Comparison of ENCODE assay signal across 19 cellular contexts in genomic region chr4:6900956-6901355, GRCh38. TPM values are rescaled to one million over a fixed set of nuclear protein-coding genes. Genes with fewer than 3 reads are reported as not detected.
DNase-seq lines count a peak whose midpoint lies in the region; ATAC-seq, FAIRE-seq and TF ChIP-seq lines count a peak whose summit lies in the region.
"Had no signal": no experiment of that assay in that cellular context is flagged by ENCODE, and none has a peak within 500 bp of the region (broad histone marks: within the 10 kb centered on the region; RNA-seq: fewer than 3 reads in every experiment).

No MANE protein-coding gene starts in this region.

- FAIRE-seq in urothelium cell line (lab: Jason Lieb, UNC) = no peak

- no peak overlapping the region for H3K18ac ChIP-seq in IMR-90 (ENCODE audit: low read depth, low read length)

- no peaks in the 10 kb centered on the region for H3K36me3 Mint-ChIP-seq in CD8-positive, alpha-beta memory T cell

- H3K56ac ChIP-seq in IMR-90 (ENCODE audit: extremely low read depth, insufficient read depth, low read length) = no peak overlapping the region

- H2AK5ac ChIP-seq in IMR-90 (ENCODE audit: low read depth, low read length) = no peak overlapping the region

- no peak for TF ChIP-seq RAD21 in IMR-90 (IDR thresholded peaks at IDR 0.05; ENCODE audit: low read length)

- no peak overlapping the region for H2BK120ac ChIP-seq in IMR-90 (ENCODE audit: low read depth, low read length)

- 83% methylated on average over 3 of the region's 12 CpGs; no CpG with 5 or more reads in 1 of the 2 experiments for WGBS in IMR-90 (ENCODE audit: extremely low coverage in 2 of 2, insufficient read length in 1 of 2), 2 experiments
- WGBS in smooth muscle cell (ENCODE audit: low lambda C conversion rate) = 72% methylated on average over 12 of the region's 12 CpGs

- H3K9me3 Mint-ChIP-seq in CD8-positive, alpha-beta memory T cell = no peaks in the 10 kb centered on the region

- no peak overlapping the region for H3K27ac ChIP-seq in CD8-positive, alpha-beta memory T cell (ENCODE audit: low read depth, low read length)
- no peak overlapping the region for H3K27ac ChIP-seq in IMR-90 (ENCODE audit: insufficient read depth, low read length)
- no peak overlapping the region for H3K27ac ChIP-seq in smooth muscle cell (ENCODE audit: low read depth)
- H3K27ac ChIP-seq: neutrophil, RWPE1, testis, VCaP had no signal

- H2BK15ac ChIP-seq in IMR-90 (ENCODE audit: low read depth, low read length) = no peak overlapping the region

- no peak overlapping the region for H4K5ac ChIP-seq in IMR-90 (ENCODE audit: low read depth, low read length)

- in situ Hi-C loops in IMR-90 (cut with MboI; ENCODE audit: low sequenced_read_pairs) = no loop called here

- H3K4me2 ChIP-seq in IMR-90 (ENCODE audit: low read depth, low read length) (no peak overlapping the region), smooth muscle cell (peak overlapping the region; percentile 51)

- H2BK20ac ChIP-seq in IMR-90 (ENCODE audit: low read depth, low read length) = no peak overlapping the region

- H4K20me1 ChIP-seq in IMR-90 (ENCODE audit: insufficient read depth, low read length) (no peaks in the 10 kb centered on the region), smooth muscle cell (ENCODE audit: low read depth) (no peaks in the 10 kb centered on the region)

- H3F3A ChIP-seq in smooth muscle cell (ENCODE audit: low read depth) = no peaks in the 10 kb centered on the region

- H2BK5ac ChIP-seq in IMR-90 (ENCODE audit: low read depth, low read length, poor library complexity, severe bottlenecking) = no peak overlapping the region

- no peaks in the 10 kb centered on the region for H3K79me2 ChIP-seq in smooth muscle cell (ENCODE audit: low read depth)

- no peak overlapping the region for H3K4ac ChIP-seq in IMR-90 (ENCODE audit: low read depth, low read length)

- dilution Hi-C loops in IMR-90 (cut with HindIII; ENCODE audit: low sequenced_read_pairs, unreplicated experiment) = no loop called here

- no peaks in the 10 kb centered on the region for H3K27me3 Mint-ChIP-seq in CD8-positive, alpha-beta memory T cell

- TF ChIP-seq CTCF in IMR-90 (conservative IDR thresholded peaks at IDR 0.05; ENCODE audit: low read depth, low read length) (no peak), smooth muscle cell (IDR thresholded peaks at IDR 0.05; ENCODE audit: borderline replicate concordance, insufficient read depth, poor library complexity, severe bottlenecking) (no peak), BE2C (IDR thresholded peaks at IDR 0.05; ENCODE audit: low read depth, low read length) (no peak)

- peaks cover 32 to 35% (median 35%) of the 10 kb centered on the region in 3 donors for H3K4me1 Mint-ChIP-seq in CD8-positive, alpha-beta memory T cell

- intact Hi-C loops in IMR-90 (cut with micrococcal nuclease) = no loop called here

- no peak overlapping the region for H3K9ac ChIP-seq in IMR-90 (ENCODE audit: low read depth, low read length)
- no peak overlapping the region for H3K9ac ChIP-seq in smooth muscle cell (ENCODE audit: low read depth)

- H4K91ac ChIP-seq in IMR-90 (ENCODE audit: insufficient read depth, low read depth, low read length) = no peak overlapping the region

- no peak overlapping the region for H3K4me3 Mint-ChIP-seq in CD8-positive, alpha-beta memory T cell

- H3K79me1 ChIP-seq in IMR-90 (ENCODE audit: low read depth in 1 of 2, low read length in 2 of 2) = no peaks in the 10 kb centered on the region

- DNase-seq in CD8-positive, alpha-beta memory T cell = peak in 1 of 5 donors; percentile 22
- DNase-seq in IMR-90 (no peak), smooth muscle cell (lab: John Stamatoyannopoulos, UW; ENCODE audit: unreplicated experiment) (no peak), urothelium cell line (ENCODE audit: low spot score) (no peak), BE2C (no peak)
- DNase-seq: anterior cingulate cortex; DMS 273 treated with DMSO at 0.1 percent for 48 hours; effector memory CD4-positive, alpha-beta T cell; left cardiac atrium; NCI-H1105; NCI-H2081; NCI-H446 treated with DMSO at 0.1 percent for 48 hours; retina; testis had no signal

- 0 out of 2 replicates have a peak, but pooled peaks cover 3% of the 10 kb centered on the region for H3K9me1 ChIP-seq in IMR-90 (ENCODE audit: insufficient read depth, low read length)

- ATAC-seq in IMR-90 (ENCODE audit: low read depth) (no peak; the same call in 1 of the 2 replicates), esophagus mucosa (peak; percentile 17), GM18868 (IDR thresholded peaks at IDR 0.05; ENCODE audit: unreplicated experiment) (no peak)

- H2AFZ ChIP-seq in IMR-90 (replicated peaks; ENCODE audit: low read length, poor library complexity) (peak overlapping the region; percentile 11), smooth muscle cell (ENCODE audit: low read depth) (peak overlapping the region; percentile 18)

- H3K27me3 ChIP-seq in CD8-positive, alpha-beta memory T cell (ENCODE audit: insufficient read depth, low read length, poor library complexity, severe bottlenecking) = no peaks in the 10 kb centered on the region
- H3K27me3 ChIP-seq in IMR-90 (ENCODE audit: control insufficient read depth, insufficient read depth, low read length) = no peaks in the 10 kb centered on the region
- no peaks in the 10 kb centered on the region for H3K27me3 ChIP-seq in smooth muscle cell (ENCODE audit: low read depth)
- H3K27me3 ChIP-seq in BE2C = no peaks in the 10 kb centered on the region
- H3K27me3 ChIP-seq: neutrophil, testis had no signal

- H3K4me3 ChIP-seq in CD8-positive, alpha-beta memory T cell (ENCODE audit: low read length) = no peak overlapping the region
- H3K4me3 ChIP-seq in IMR-90 (ENCODE audit: insufficient read depth, low read depth, low read length) (no peak overlapping the region), smooth muscle cell (no peak overlapping the region), BE2C (ENCODE audit: low read depth, low read length) (no peak overlapping the region)
- H3K4me3 ChIP-seq: testis had no signal

- POLR2A ChIA-PET in CD8-positive, alpha-beta memory T cell (lab: Charles Lee) = interaction anchor here (0.6 to 4.2 kb wide), 2 partner anchors 8 to 112 kb away, joined by 4 to 34 read pairs; partner anchors contain the start of gene TBC1D14
- POLR2A ChIA-PET in IMR-90 (lab: Charles Lee; ENCODE audit: unreplicated experiment) = no interaction called here

- CTCF ChIA-PET in CD8-positive, alpha-beta memory T cell (lab: Charles Lee) = interaction anchor here (0.9 to 2.7 kb wide), 3 partner anchors 15 to 143 kb away, joined by 3 to 13 read pairs (median 4); partner anchors contain the start of gene TADA2B
- CTCF ChIA-PET in IMR-90 (lab: Yijun Ruan, JAX) = no interaction called here

- no TSS peak for BruUV-seq in IMR-90 (replicated peaks; lab: Mats Ljungman, UMichigan)

- no peaks in the 10 kb centered on the region for H3K36me3 ChIP-seq in CD8-positive, alpha-beta memory T cell (ENCODE audit: insufficient read depth, low read length)
- no peaks in the 10 kb centered on the region for H3K36me3 ChIP-seq in IMR-90 (ENCODE audit: control insufficient read depth, insufficient read depth, low read length)
- no peaks in the 10 kb centered on the region for H3K36me3 ChIP-seq in smooth muscle cell (ENCODE audit: low read depth)
- no peaks in the 10 kb centered on the region for H3K36me3 ChIP-seq in BE2C
- H3K36me3 ChIP-seq: neutrophil had no signal

- no peak overlapping the region for H2AK9ac ChIP-seq in IMR-90 (replicated peaks; ENCODE audit: low read depth, low read length, poor library complexity)

- no peak overlapping the region for H3K23ac ChIP-seq in IMR-90 (ENCODE audit: low read depth, low read length)

- H4K8ac ChIP-seq in IMR-90 (ENCODE audit: low read depth in 2 of 2, low read length in 2 of 2) = no peak overlapping the region

- H3K4me1 ChIP-seq in CD8-positive, alpha-beta memory T cell (ENCODE audit: insufficient read depth, low read length) = peaks cover 34% of the 10 kb centered on the region
- H3K4me1 ChIP-seq in IMR-90 (ENCODE audit: control insufficient read depth, insufficient read depth, low read length) = peaks cover 3% of the 10 kb centered on the region; the same call in 1 of the 2 replicates
- no peaks in the 10 kb centered on the region for H3K4me1 ChIP-seq in smooth muscle cell (ENCODE audit: low read depth)
- H3K4me1 ChIP-seq in BE2C = no peaks in the 10 kb centered on the region

- no peak for TF ChIP-seq POLR2A in IMR-90 (IDR thresholded peaks at IDR 0.05; ENCODE audit: low read depth, low read length)

- H3K9me3 ChIP-seq in CD8-positive, alpha-beta memory T cell (ENCODE audit: low read length) = no peaks in the 10 kb centered on the region
- H3K9me3 ChIP-seq in IMR-90 (ENCODE audit: control insufficient read depth, insufficient read depth, low read length) (no peaks in the 10 kb centered on the region), smooth muscle cell (replicated peaks; ENCODE audit: low read depth) (no peaks in the 10 kb centered on the region), BE2C (no peaks in the 10 kb centered on the region)
- H3K9me3 ChIP-seq: neutrophil, testis had no signal

- H3K14ac ChIP-seq in IMR-90 (replicated peaks; ENCODE audit: low read depth, low read length) = no peak overlapping the region

- H3K27ac Mint-ChIP-seq in CD8-positive, alpha-beta memory T cell = peak overlapping the region in 6 of 8 donors; percentile 23 to 94 (median 80)

TF ChIP-seq in IMR-90, 13 proteins besides CTCF, POLR2A, EP300 and RAD21:
- TF ChIP-seq BHLHE40 (IDR thresholded peaks at IDR 0.05; ENCODE audit: low read depth, low read length) (no peak), MAFK (IDR thresholded peaks at IDR 0.05; ENCODE audit: low read depth, low read length) (no peak)

RNA-seq across cellular contexts. Expression of gene TBC1D14, which starts 8.7 kb away (rescaled TPM):
- 10 to 100 TPM; 38.0 to 43.7 TPM for total RNA-seq in CD8-positive, alpha-beta memory T cell
- polyA plus RNA-seq in CD8-positive, alpha-beta memory T cell = 48.5 TPM
- total RNA-seq in IMR-90 (2012; rRNA removed) (40.7 and 48.9 TPM in 2 replicates), esophagus mucosa (48.1 TPM), smooth muscle cell (24.4 and 31.6 TPM in 2 replicates)
- polyA plus RNA-seq in IMR-90 (2012; rRNA removed) (29.8 and 31.7 TPM in 2 replicates), smooth muscle cell (13.0 and 20.9 TPM in 2 replicates)
- 22.3 and 23.4 TPM in 2 replicates for polyA plus RNA-seq in IMR-90 (2012; cell fraction: cytosol; rRNA removed)
- polyA plus RNA-seq in IMR-90 (2012; cell fraction: nucleus; rRNA removed; ENCODE audit: low replicate concordance) = 23.4 and 27.7 TPM in 2 replicates
- 54.8 TPM for polyA plus RNA-seq in BE2C (2012; ENCODE audit: insufficient read depth, insufficient read length, low read depth)
